Comparison of ENCODE assay signal across 12 cellular contexts in the genomic region with DNA sequence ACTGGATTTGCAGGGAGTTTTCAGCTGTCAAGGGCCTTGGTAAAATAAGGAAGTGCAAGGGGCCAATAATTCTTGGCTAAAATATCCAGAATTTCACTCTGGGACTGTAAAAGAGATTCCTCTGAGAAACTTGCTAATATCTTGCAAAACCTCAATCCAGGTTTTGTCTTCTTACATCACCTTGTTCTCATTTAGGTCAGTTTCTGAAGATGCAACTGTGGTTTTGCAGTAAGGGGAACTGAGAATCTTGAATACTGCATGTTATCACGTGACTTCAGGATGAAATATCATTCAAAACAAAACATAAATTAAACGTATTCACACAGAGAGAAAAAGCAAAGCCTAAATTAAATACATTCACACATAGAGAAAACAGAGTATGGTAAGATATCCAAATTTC. TPM values are rescaled to one million over a fixed set of nuclear protein-coding genes. Genes with fewer than 3 reads are reported as not detected.
DNase-seq lines count a peak whose midpoint lies in the region; ATAC-seq and TF ChIP-seq lines count a peak whose summit lies in the region.
"Had no signal": no experiment of that assay in that cellular context is flagged by ENCODE, and none has a peak within 500 bp of the region (broad histone marks: within the 10 kb centered on the region; RNA-seq: fewer than 3 reads in every experiment).

No MANE protein-coding gene starts in this region.

- no peak overlapping the region for H3K4me3 ChIP-seq in Peyer's patch
- H3K4me3 ChIP-seq: thyroid gland had no signal

- H3K27me3 Mint-ChIP-seq in activated T-cell treated with anti-CD3 and anti-CD28 coated beads, Interleukin-2, amount 50 U/mL, for 72 hours (ENCODE audit: low read depth), result no peaks in the 10 kb centered on the region
- H3K27me3 Mint-ChIP-seq in activated T-cell treated with anti-CD3 and anti-CD28 coated beads, Interleukin-2, amount 50 U/mL, for 24 hours, result no peaks in the 10 kb centered on the region

- H3K9me3 Mint-ChIP-seq in activated T-cell treated with anti-CD3 and anti-CD28 coated beads, Interleukin-2, amount 50 U/mL, for 72 hours, result no peaks in the 10 kb centered on the region
- H3K9me3 Mint-ChIP-seq in activated T-cell treated with anti-CD3 and anti-CD28 coated beads, Interleukin-2, amount 50 U/mL, for 24 hours, result no peaks in the 10 kb centered on the region
- H3K9me3 Mint-ChIP-seq: activated naive CD4-positive, alpha-beta T cell treated with anti-CD3 and anti-CD28 coated beads for 36 hours had no signal

- TF ChIP-seq CTCF in Peyer's patch (IDR thresholded peaks at IDR 0.05), result no peak

- no peak for DNase-seq in activated T-cell treated with anti-CD3 and anti-CD28 coated beads, Interleukin-2, amount 50 U/mL, for 72 hours
- DNase-seq in activated T-cell treated with anti-CD3 and anti-CD28 coated beads, Interleukin-2, amount 50 U/mL, for 24 hours, result no peak
- no peak for DNase-seq in DMS53 treated with DMSO at 0.1 percent for 48 hours (lab: John Stamatoyannopoulos, UW; ENCODE audit: unreplicated experiment)
- DNase-seq in dedifferentiated amniotic fluid mesenchymal stem cell (ENCODE audit: extremely low spot score), result no peak
- DNase-seq in NCI-H128 (lab: John Stamatoyannopoulos, UW; ENCODE audit: unreplicated experiment), result no peak
- no peak for DNase-seq in Peyer's patch
- DNase-seq: activated naive CD4-positive, alpha-beta T cell treated with anti-CD3 and anti-CD28 coated beads for 36 hours; effector memory CD4-positive, alpha-beta T cell; NCI-H748 treated with DMSO at 0.1 percent for 48 hours; thyroid gland had no signal

- ATAC-seq in activated T-cell treated with anti-CD3 and anti-CD28 coated beads, Interleukin-2, amount 50 U/mL, for 72 hours (replicated peaks in 1 of 2), result peak in 1 of 2 donors; percentile 65
- ATAC-seq in HG02588 (IDR thresholded peaks at IDR 0.05; ENCODE audit: unreplicated experiment) (peak; percentile 59), HG03469 (IDR thresholded peaks at IDR 0.05; ENCODE audit: unreplicated experiment) (peak; percentile 53)

- H3K9me3 ChIP-seq in Peyer's patch, result no peaks in the 10 kb centered on the region
- H3K9me3 ChIP-seq: thyroid gland had no signal

- H3K4me3 Mint-ChIP-seq in activated T-cell treated with anti-CD3 and anti-CD28 coated beads, Interleukin-2, amount 50 U/mL, for 72 hours, result peak overlapping the region; percentile 14 to 75
- no peak overlapping the region for H3K4me3 Mint-ChIP-seq in activated T-cell treated with anti-CD3 and anti-CD28 coated beads, Interleukin-2, amount 50 U/mL, for 24 hours
- H3K4me3 Mint-ChIP-seq: activated naive CD4-positive, alpha-beta T cell treated with anti-CD3 and anti-CD28 coated beads for 36 hours had no signal

- TF ChIP-seq POLR2A in Peyer's patch (IDR thresholded peaks at IDR 0.05), result no peak

- peaks cover 0 to 3% (median 0%) of the 10 kb centered on the region in 4 donors for H3K4me1 ChIP-seq in Peyer's patch
- H3K4me1 ChIP-seq: thyroid gland had no signal

- no peaks in the 10 kb centered on the region for H3K36me3 ChIP-seq in Peyer's patch
- H3K36me3 ChIP-seq: thyroid gland had no signal

- no peaks in the 10 kb centered on the region for H3K27me3 ChIP-seq in Peyer's patch
- H3K27me3 ChIP-seq: thyroid gland had no signal

- H3K27ac Mint-ChIP-seq in activated T-cell treated with anti-CD3 and anti-CD28 coated beads, Interleukin-2, amount 50 U/mL, for 72 hours, result peak overlapping the region; percentile 59
- H3K27ac Mint-ChIP-seq in activated T-cell treated with anti-CD3 and anti-CD28 coated beads, Interleukin-2, amount 50 U/mL, for 24 hours, result no peak overlapping the region
- H3K27ac Mint-ChIP-seq: activated naive CD4-positive, alpha-beta T cell treated with anti-CD3 and anti-CD28 coated beads for 36 hours had no signal

- H3K27ac ChIP-seq in Peyer's patch, result peak overlapping the region in 1 of 4 donors; percentile 28
- H3K27ac ChIP-seq: thyroid gland had no signal

- H3K36me3 Mint-ChIP-seq in activated T-cell treated with anti-CD3 and anti-CD28 coated beads, Interleukin-2, amount 50 U/mL, for 72 hours (ENCODE audit: insufficient read depth in 2 of 2), result no peaks in the 10 kb centered on the region
- H3K36me3 Mint-ChIP-seq in activated T-cell treated with anti-CD3 and anti-CD28 coated beads, Interleukin-2, amount 50 U/mL, for 24 hours (ENCODE audit: low read depth), result no peaks in the 10 kb centered on the region

- peaks cover 64% of the 10 kb centered on the region for H3K4me1 Mint-ChIP-seq in activated T-cell treated with anti-CD3 and anti-CD28 coated beads, Interleukin-2, amount 50 U/mL, for 72 hours (ENCODE audit: low read depth)
- peaks cover 20% of the 10 kb centered on the region for H3K4me1 Mint-ChIP-seq in activated T-cell treated with anti-CD3 and anti-CD28 coated beads, Interleukin-2, amount 50 U/mL, for 24 hours (ENCODE audit: low read depth)

RNA-seq across cellular contexts. Expression of a gene that starts 35.0 kb away (rescaled TPM):
- total RNA-seq in activated T-cell treated with anti-CD3 and anti-CD28 coated beads, Interleukin-2, amount 50 U/mL, for 72 hours, result 10 to 100 TPM; 22.0 to 25.9 TPM
- total RNA-seq in Peyer's patch, result 10 to 100 TPM; 31.1 to 49.6 (median 39.2) TPM
